In genomic region chr9:86652696-86653095, GRCh38 we compare ENCODE assay signal across 23 cellular contexts.
"Had no signal": no experiment of that assay in that cellular context is flagged by ENCODE, and none has a peak within 500 bp of the region (broad histone marks: within the 10 kb centered on the region; RNA-seq: fewer than 3 reads in every experiment).

No MANE protein-coding gene starts in this region.

- H3K9me3 Mint-ChIP-seq: natural killer cell had no signal

- H3K27ac ChIP-seq: body of pancreas, heart right ventricle, left lung, lower lobe of right lung, tibial nerve had no signal

- H3K27me3 Mint-ChIP-seq: activated CD4-positive, alpha-beta T cell treated with anti-CD3 and anti-CD28 coated beads, Interleukin-2, amount 10 ng/mL, durations not matched to agents 24 days and 14 days; activated naive CD8-positive, alpha-beta T cell had no signal

- DNase-seq: activated CD4-positive, alpha-beta T cell treated with anti-CD3 and anti-CD28 coated beads, Interleukin-2, amount 10 ng/mL, durations not matched to agents 24 days and 14 days; activated CD4-positive, CD25-positive, alpha-beta regulatory T cell treated with anti-CD3 and anti-CD28 coated beads, Interleukin-2, amount 50 U/mL, for 72 hours; activated CD8-positive, alpha-beta T cell treated with anti-CD3 and anti-CD28 coated beads for 36 hours; activated naive CD4-positive, alpha-beta T cell; activated T-cell treated with anti-CD3 and anti-CD28 coated beads for 4 hours; activated T-cell treated with anti-CD3 and anti-CD28 coated beads, Interleukin-2, amount 50 U/mL, for 72 hours; anterior cingulate cortex; body of pancreas; dermis blood vessel endothelial cell; effector CD8-positive, alpha-beta T cell; foreskin melanocyte; heart right ventricle; left lung; lower lobe of right lung; mesenchymal stem cell; natural killer cell; posterior cingulate gyrus; right cardiac atrium; stimulated activated CD4-positive, alpha-beta T cell treated with anti-CD3 and anti-CD28 coated beads, Interleukin-2, amount 100 ng/mL, for 48 hours; stimulated activated naive CD4-positive, alpha-beta T cell treated with Interleukin-2 at 50 U/mL for 16 hours; T-helper 2 cell had no signal

- H3K36me3 ChIP-seq: heart right ventricle, left lung, lower lobe of right lung, tibial nerve had no signal

- H3K4me1 ChIP-seq: body of pancreas, heart right ventricle, left lung, lower lobe of right lung had no signal

- H3K4me3 ChIP-seq: body of pancreas, heart right ventricle, left lung, lower lobe of right lung, tibial nerve had no signal

- H3K27ac Mint-ChIP-seq: activated CD4-positive, alpha-beta T cell treated with anti-CD3 and anti-CD28 coated beads, Interleukin-2, amount 10 ng/mL, durations not matched to agents 24 days and 14 days; activated CD8-positive, alpha-beta T cell treated with anti-CD3 and anti-CD28 coated beads for 36 hours; activated naive CD8-positive, alpha-beta T cell; activated T-cell treated with anti-CD3 and anti-CD28 coated beads, Interleukin-2, amount 50 U/mL, for 72 hours; natural killer cell had no signal

- H3K36me3 Mint-ChIP-seq: activated naive CD8-positive, alpha-beta T cell; natural killer cell had no signal

- H3K9me3 ChIP-seq: body of pancreas, left lung, lower lobe of right lung, tibial nerve had no signal

- ATAC-seq: activated CD8-positive, alpha-beta T cell treated with anti-CD3 and anti-CD28 coated beads for 36 hours; activated T-cell treated with anti-CD3 and anti-CD28 coated beads, Interleukin-2, amount 50 U/mL, for 72 hours; body of pancreas; heart right ventricle; left lung; lower lobe of right lung; natural killer cell; right cardiac atrium had no signal

- H3K27me3 ChIP-seq: body of pancreas, heart right ventricle, left lung, tibial nerve had no signal

- H3K4me3 Mint-ChIP-seq: activated CD4-positive, alpha-beta T cell treated with anti-CD3 and anti-CD28 coated beads, Interleukin-2, amount 10 ng/mL, durations not matched to agents 24 days and 14 days; activated CD8-positive, alpha-beta T cell treated with anti-CD3 and anti-CD28 coated beads for 36 hours; activated naive CD8-positive, alpha-beta T cell; activated T-cell treated with anti-CD3 and anti-CD28 coated beads, Interleukin-2, amount 50 U/mL, for 72 hours; natural killer cell had no signal

- H3K4me1 Mint-ChIP-seq: activated CD4-positive, alpha-beta T cell treated with anti-CD3 and anti-CD28 coated beads, Interleukin-2, amount 10 ng/mL, durations not matched to agents 24 days and 14 days; natural killer cell had no signal
